Comparison of ENCODE assay signal across 8 cellular contexts in genomic region chr9:68768619-68769018, GRCh38.
"Had no signal": no experiment of that assay in that cellular context is flagged by ENCODE, and none has a peak within 500 bp of the region (broad histone marks: within the 10 kb centered on the region; RNA-seq: fewer than 3 reads in every experiment).

No MANE protein-coding gene starts in this region.

- H3K27ac ChIP-seq: GM23248 had no signal

- ATAC-seq: HCT116 had no signal

- H3K36me3 ChIP-seq: HAP-1 had no signal

- DNase-seq: GM23248, GOT3, H7, HFFc6, IMR-90, KBM-7 had no signal

- H3K9me3 ChIP-seq: HAP-1 had no signal

- H3K4me3 ChIP-seq: GM23248, HAP-1 had no signal
